Comparison of ENCODE assay signal across 1 cellular context in the genomic region with DNA sequence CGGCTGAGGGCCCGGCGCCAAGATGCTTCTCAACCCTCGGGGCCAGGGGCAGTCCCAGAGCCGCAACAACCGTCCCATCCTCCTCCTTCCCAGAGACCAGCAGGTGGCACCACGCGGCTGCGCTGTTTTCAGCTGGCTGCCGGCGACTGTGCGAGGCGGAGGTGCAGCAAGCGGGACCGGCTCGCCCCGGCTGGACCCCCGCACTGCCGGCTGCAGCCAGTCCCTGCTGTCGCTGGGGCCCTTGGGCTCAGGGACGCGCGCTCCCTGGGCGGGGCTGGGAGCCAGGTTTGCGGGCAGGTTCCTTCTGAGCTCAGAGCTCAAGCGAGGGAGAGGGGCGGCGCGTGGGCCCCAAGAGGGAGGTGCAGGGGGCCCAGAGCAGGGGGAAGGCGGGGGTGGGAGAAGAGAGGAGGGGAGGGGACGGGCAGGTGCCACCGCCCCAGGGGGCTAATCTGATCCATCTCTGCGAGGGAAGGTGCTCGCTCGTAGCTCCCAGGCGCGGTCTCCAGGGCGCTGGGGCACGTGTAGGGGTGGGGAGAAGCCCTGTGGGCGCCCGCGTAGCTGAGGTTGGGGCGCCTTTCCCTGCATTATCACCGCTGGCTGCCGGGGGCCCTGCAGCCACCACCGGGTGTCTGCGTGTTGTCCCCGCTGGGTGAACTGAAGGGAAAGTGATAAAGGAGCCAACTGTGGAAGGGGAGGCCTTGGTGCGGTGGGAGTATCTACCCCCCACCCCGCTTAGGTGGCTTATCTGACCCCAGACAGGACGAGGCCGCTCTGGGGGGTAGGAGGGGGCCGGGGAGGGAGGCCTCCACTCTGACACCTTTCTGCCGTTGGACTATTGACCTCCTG.
TF ChIP-seq lines count a peak whose summit lies in the region.

No MANE protein-coding gene starts in this region.

TF ChIP-seq in HepG2, 621 proteins besides CTCF, POLR2A, EP300 and RAD21 (continued from another document):
- TF ChIP-seq NFKB2 (CRISPR knock-in tag; IDR thresholded peaks at IDR 0.05; ENCODE audit: borderline replicate concordance), result peak; percentile 82; the same call in 1 of the 2 replicates
- TF ChIP-seq KDM5A (IDR thresholded peaks at IDR 0.05; ENCODE audit: borderline replicate concordance, low read length), result 0 out of 2 replicates have a peak, but pooled peaks have one; percentile 45
- no peak for TF ChIP-seq ZNF501 (CRISPR knock-in tag; IDR thresholded peaks at IDR 0.05)
- no peak for TF ChIP-seq LCORL (IDR thresholded peaks at IDR 0.05)
- peak; percentile 63 for TF ChIP-seq LCORL (CRISPR knock-in tag; IDR thresholded peaks at IDR 0.05)
- TF ChIP-seq ZBTB25 (CRISPR knock-in tag; IDR thresholded peaks at IDR 0.05), result peak; percentile 81
- TF ChIP-seq ZNF572 (CRISPR knock-in tag; IDR thresholded peaks at IDR 0.05), result no peak
- TF ChIP-seq FOSL2 (CRISPR knock-in tag; IDR thresholded peaks at IDR 0.05), result peak; percentile 50; the same call in 1 of the 2 replicates
- 0 out of 2 replicates have a peak, but pooled peaks have one; percentile 38 for TF ChIP-seq NFE2 (CRISPR knock-in tag; IDR thresholded peaks at IDR 0.05)
- no peak for TF ChIP-seq ZNF180 (CRISPR knock-in tag; IDR thresholded peaks at IDR 0.05; ENCODE audit: borderline replicate concordance, low read depth)
- peak; percentile 69 for TF ChIP-seq ZNF781 (CRISPR knock-in tag; IDR thresholded peaks at IDR 0.05; ENCODE audit: borderline replicate concordance, not compliant biosample characterization)
